Comparison of ENCODE assay signal across 1 cellular context in the genomic region with DNA sequence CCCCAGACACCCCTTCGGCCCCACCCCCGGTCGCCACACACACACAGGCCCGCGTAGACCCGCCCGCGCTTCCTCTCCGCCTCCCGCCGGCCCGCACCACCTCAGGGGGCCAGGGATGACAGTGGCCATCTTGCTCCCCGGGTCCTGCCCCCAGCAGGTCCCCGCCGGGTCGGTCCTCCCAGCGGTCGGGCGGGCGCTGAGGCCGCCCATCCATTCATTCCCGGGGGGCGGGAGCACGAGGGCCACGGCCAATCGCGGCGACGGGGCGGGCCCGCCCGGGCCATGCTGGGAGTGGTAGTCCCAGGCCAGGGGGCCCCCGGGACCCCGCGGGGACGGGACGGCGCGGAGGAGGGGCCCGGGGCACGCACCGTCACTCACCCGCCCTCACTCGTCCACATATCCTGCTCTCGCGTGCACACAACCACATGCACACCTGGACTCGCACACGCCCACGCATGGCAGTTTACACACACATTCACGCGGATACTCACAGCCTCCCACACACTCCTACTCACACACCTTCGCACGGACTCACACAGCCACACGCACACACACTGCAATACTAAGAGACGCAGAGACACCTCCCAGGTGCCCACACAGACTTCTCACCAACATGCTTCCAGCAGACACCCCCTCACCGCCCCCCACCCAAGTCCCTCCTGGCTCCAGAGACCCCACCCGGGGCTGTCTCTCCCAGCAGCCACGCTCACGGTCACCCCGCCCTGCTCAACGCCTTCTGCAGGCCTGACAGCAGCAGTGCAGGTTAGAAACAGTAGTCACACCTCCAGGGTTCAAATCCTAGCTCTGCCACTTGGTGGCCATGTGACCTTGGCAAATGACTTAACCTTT.
TF ChIP-seq lines count a peak whose summit lies in the region.

Gene DPF1, minus strand, starts transcription at position 209 of the 849 bp plus-strand sequence. Its CDS starts 80 bp downstream, at position 129.

TF ChIP-seq in HEK293, 187 proteins besides CTCF, POLR2A, EP300 and RAD21 (continued from another document and continues in another):
- TF ChIP-seq, protein P1, sequence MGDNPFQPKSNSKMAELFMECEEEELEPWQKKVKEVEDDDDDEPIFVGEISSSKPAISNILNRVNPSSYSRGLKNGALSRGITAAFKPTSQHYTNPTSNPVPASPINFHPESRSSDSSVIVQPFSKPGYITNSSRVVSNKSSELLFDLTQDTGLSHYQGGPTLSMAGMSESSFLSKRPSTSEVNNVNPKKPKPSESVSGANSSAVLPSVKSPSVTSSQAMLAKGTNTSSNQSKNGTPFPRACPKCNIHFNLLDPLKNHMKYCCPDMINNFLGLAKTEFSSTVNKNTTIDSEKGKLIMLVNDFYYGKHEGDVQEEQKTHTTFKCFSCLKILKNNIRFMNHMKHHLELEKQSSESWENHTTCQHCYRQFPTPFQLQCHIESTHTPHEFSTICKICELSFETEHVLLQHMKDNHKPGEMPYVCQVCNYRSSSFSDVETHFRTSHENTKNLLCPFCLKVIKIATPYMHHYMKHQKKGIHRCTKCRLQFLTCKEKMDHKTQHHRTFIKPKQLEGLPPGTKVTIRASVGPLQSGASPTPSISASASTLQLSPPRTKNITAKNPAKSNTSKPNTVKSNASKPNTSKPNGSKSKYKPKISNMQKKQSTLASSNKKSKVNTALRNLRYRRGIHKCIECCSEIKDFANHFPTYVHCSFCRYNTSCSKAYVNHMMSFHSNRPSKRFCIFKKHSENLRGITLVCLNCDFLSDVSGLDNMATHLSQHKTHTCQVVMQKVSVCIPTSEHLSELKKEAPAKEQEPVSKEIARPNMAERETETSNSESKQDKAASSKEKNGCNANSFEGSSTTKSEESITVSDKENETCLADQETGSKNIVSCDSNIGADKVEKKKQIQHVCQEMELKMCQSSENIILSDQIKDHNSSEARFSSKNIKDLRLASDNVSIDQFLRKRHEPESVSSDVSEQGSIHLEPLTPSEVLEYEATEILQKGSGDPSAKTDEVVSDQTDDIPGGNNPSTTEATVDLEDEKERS (tag by site-specific recombination; IDR thresholded peaks at IDR 0.05) = no peak
- TF ChIP-seq ZNF221 (tag by site-specific recombination; IDR thresholded peaks at IDR 0.05; ENCODE audit: borderline replicate concordance) = no peak
- TF ChIP-seq ZFHX2 (tag by site-specific recombination; conservative IDR thresholded peaks at IDR 0.05) = peak; percentile 100
- peak; percentile 75 for TF ChIP-seq ZBTB8A (tag by site-specific recombination; IDR thresholded peaks at IDR 0.05)
- TF ChIP-seq, protein P2, sequence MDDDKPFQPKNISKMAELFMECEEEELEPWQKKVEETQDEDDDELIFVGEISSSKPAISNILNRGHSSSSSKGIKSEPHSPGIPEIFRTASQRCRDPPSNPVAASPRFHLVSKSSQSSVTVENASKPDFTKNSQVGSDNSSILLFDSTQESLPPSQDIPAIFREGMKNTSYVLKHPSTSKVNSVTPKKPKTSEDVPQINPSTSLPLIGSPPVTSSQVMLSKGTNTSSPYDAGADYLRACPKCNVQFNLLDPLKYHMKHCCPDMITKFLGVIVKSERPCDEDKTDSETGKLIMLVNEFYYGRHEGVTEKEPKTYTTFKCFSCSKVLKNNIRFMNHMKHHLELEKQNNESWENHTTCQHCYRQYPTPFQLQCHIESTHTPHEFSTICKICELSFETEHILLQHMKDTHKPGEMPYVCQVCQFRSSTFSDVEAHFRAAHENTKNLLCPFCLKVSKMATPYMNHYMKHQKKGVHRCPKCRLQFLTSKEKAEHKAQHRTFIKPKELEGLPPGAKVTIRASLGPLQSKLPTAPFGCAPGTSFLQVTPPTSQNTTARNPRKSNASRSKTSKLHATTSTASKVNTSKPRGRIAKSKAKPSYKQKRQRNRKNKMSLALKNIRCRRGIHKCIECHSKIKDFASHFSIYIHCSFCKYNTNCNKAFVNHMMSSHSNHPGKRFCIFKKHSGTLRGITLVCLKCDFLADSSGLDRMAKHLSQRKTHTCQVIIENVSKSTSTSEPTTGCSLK (tag by site-specific recombination; IDR thresholded peaks at IDR 0.05) = peak; percentile 96
- TF ChIP-seq TSHZ1 (tag by site-specific recombination; IDR thresholded peaks at IDR 0.05; ENCODE audit: borderline replicate concordance) = peak; percentile 81
- peak; percentile 72 for TF ChIP-seq ZNF398 (tag by site-specific recombination; IDR thresholded peaks at IDR 0.05)
- TF ChIP-seq TCF7L2 (IDR thresholded peaks at IDR 0.05; ENCODE audit: borderline replicate concordance, low read depth, low read length) = no peak
- TF ChIP-seq ZSCAN16 (tag by site-specific recombination; IDR thresholded peaks at IDR 0.05) = no peak; the same call in none of the 2 replicates
- peak; percentile 12; the same call in 1 of the 2 replicates for TF ChIP-seq ZNF585B (tag by site-specific recombination; IDR thresholded peaks at IDR 0.05)
- TF ChIP-seq ZSCAN18 (tag by site-specific recombination; IDR thresholded peaks at IDR 0.05) = peak; percentile 80; the same call in 1 of the 2 replicates
- TF ChIP-seq ZNF792 (tag by site-specific recombination; IDR thresholded peaks at IDR 0.05) = peak; percentile 95
- no peak for TF ChIP-seq ZNF544 (tag by site-specific recombination; IDR thresholded peaks at IDR 0.05)
- no peak for TF ChIP-seq KLF10 (tag by site-specific recombination; IDR thresholded peaks at IDR 0.05)
- TF ChIP-seq ELK4 (IDR thresholded peaks at IDR 0.05; ENCODE audit: borderline replicate concordance, low read depth, low read length) = no peak
- peak; percentile 87 for TF ChIP-seq ZNF843 (tag by site-specific recombination; IDR thresholded peaks at IDR 0.05)
- TF ChIP-seq ZBTB17 (tag by site-specific recombination; IDR thresholded peaks at IDR 0.05) = peak; percentile 81
- TF ChIP-seq ZNF510 (tag by site-specific recombination; IDR thresholded peaks at IDR 0.05; ENCODE audit: insufficient replicate concordance) = no peak
- no peak; the same call in 1 of the 2 replicates for TF ChIP-seq ZNF561 (tag by site-specific recombination; IDR thresholded peaks at IDR 0.05; ENCODE audit: borderline replicate concordance)
- peak; percentile 54; the same call in 1 of the 2 replicates for TF ChIP-seq ZNF157 (tag by site-specific recombination; IDR thresholded peaks at IDR 0.05)
- TF ChIP-seq, protein P3, sequence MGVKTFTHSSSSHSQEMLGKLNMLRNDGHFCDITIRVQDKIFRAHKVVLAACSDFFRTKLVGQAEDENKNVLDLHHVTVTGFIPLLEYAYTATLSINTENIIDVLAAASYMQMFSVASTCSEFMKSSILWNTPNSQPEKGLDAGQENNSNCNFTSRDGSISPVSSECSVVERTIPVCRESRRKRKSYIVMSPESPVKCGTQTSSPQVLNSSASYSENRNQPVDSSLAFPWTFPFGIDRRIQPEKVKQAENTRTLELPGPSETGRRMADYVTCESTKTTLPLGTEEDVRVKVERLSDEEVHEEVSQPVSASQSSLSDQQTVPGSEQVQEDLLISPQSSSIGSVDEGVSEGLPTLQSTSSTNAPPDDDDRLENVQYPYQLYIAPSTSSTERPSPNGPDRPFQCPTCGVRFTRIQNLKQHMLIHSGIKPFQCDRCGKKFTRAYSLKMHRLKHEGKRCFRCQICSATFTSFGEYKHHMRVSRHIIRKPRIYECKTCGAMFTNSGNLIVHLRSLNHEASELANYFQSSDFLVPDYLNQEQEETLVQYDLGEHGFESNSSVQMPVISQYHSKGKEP (tag by site-specific recombination; IDR thresholded peaks at IDR 0.05) = no peak
- TF ChIP-seq, protein P4, sequence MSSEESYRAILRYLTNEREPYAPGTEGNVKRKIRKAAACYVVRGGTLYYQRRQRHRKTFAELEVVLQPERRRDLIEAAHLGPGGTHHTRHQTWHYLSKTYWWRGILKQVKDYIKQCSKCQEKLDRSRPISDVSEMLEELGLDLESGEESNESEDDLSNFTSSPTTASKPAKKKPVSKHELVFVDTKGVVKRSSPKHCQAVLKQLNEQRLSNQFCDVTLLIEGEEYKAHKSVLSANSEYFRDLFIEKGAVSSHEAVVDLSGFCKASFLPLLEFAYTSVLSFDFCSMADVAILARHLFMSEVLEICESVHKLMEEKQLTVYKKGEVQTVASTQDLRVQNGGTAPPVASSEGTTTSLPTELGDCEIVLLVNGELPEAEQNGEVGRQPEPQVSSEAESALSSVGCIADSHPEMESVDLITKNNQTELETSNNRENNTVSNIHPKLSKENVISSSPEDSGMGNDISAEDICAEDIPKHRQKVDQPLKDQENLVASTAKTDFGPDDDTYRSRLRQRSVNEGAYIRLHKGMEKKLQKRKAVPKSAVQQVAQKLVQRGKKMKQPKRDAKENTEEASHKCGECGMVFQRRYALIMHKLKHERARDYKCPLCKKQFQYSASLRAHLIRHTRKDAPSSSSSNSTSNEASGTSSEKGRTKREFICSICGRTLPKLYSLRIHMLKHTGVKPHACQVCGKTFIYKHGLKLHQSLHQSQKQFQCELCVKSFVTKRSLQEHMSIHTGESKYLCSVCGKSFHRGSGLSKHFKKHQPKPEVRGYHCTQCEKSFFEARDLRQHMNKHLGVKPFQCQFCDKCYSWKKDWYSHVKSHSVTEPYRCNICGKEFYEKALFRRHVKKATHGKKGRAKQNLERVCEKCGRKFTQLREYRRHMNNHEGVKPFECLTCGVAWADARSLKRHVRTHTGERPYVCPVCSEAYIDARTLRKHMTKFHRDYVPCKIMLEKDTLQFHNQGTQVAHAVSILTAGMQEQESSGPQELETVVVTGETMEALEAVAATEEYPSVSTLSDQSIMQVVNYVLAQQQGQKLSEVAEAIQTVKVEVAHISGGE (tag by site-specific recombination; conservative IDR thresholded peaks at IDR 0.05; ENCODE audit: low read depth) = peak; percentile 85
- TF ChIP-seq ZNF138 (tag by site-specific recombination; IDR thresholded peaks at IDR 0.05; ENCODE audit: borderline replicate concordance) = no peak
- peak; percentile 59; the same call in 1 of the 2 replicates for TF ChIP-seq OVOL3 (tag by site-specific recombination; IDR thresholded peaks at IDR 0.05)
- TF ChIP-seq ZNF19 (tag by site-specific recombination; IDR thresholded peaks at IDR 0.05; ENCODE audit: low read depth) = no peak
- TF ChIP-seq ZNF302 (tag by site-specific recombination; IDR thresholded peaks at IDR 0.05; ENCODE audit: low read depth) = peak; percentile 83; the same call in 1 of the 2 replicates
- peak; percentile 99 for TF ChIP-seq ZBTB20 (tag by site-specific recombination; IDR thresholded peaks at IDR 0.05)
- TF ChIP-seq ZNF76 (tag by site-specific recombination; IDR thresholded peaks at IDR 0.05; ENCODE audit: borderline replicate concordance, low read depth) = peak; percentile 95
- TF ChIP-seq BCL6B (tag by site-specific recombination; IDR thresholded peaks at IDR 0.05) = no peak
- TF ChIP-seq KLF16 (tag by site-specific recombination; IDR thresholded peaks at IDR 0.05) = peak; percentile 98
